ENCODE assay signal across 14 cellular contexts in genomic region chr12:49482095-49483051, GRCh38. TPM values are rescaled to one million over a fixed set of nuclear protein-coding genes. Genes with fewer than 3 reads are reported as not detected.
A peak's percentile ranks its signal among the peaks of the same experiment; 100 is the strongest.
DNase-seq lines count a peak whose midpoint lies in the region; FAIRE-seq and TF ChIP-seq lines count a peak whose summit lies in the region.
"Had no signal": no experiment of that assay in that cellular context is flagged by ENCODE, and none has a peak within 500 bp of the region (broad histone marks: within the 10 kb centered on the region; RNA-seq: fewer than 3 reads in every experiment).

No MANE protein-coding gene starts in this region.

- peaks cover 0 to 2% of the 10 kb centered on the region in 2 experiments for H3K36me3 ChIP-seq in keratinocyte (ENCODE audit: control insufficient read depth in 2 of 2, extremely low read depth in 1 of 2, insufficient read depth in 2 of 2, low read length in 2 of 2)
- H3K36me3 ChIP-seq: thoracic aorta had no signal

- no peak for TF ChIP-seq CTCF in keratinocyte (optimal IDR thresholded peaks at IDR 0.05 in 1 of 3, IDR thresholded peaks at IDR 0.05 in 1 of 3, conservative IDR thresholded peaks at IDR 0.05 in 1 of 3; ENCODE audit: extremely low read depth in 1 of 3, insufficient read depth in 2 of 3, low read length in 3 of 3)

- DNase-seq in DMS79 treated with DMSO at 0.1 percent for 48 hours (lab: John Stamatoyannopoulos, UW): peak; percentile 18
- DNase-seq in RKO (ENCODE audit: low spot score): peak; percentile 39
- DNase-seq in keratinocyte (ENCODE audit: low read depth, low spot score): no peak
- no peak for DNase-seq in T-helper 2 cell
- DNase-seq in activated CD4-positive, CD25-positive, alpha-beta regulatory T cell treated with anti-CD3 and anti-CD28 coated beads, Interleukin-2, amount 50 U/mL, for 72 hours: no peak
- no peak for DNase-seq in effector CD8-positive, alpha-beta T cell (lab: John Stamatoyannopoulos, UW)
- DNase-seq in UCSD-AML1 (lab: John Stamatoyannopoulos, UW; ENCODE audit: unreplicated experiment): no peak
- DNase-seq: CD4-positive, alpha-beta memory T cell; kidney glomerular epithelial cell had no signal

- H3K27me3 ChIP-seq in keratinocyte (ENCODE audit: control insufficient read depth, extremely low read depth, insufficient read depth, low read length): no peaks in the 10 kb centered on the region
- H3K27me3 ChIP-seq: cardiac muscle cell had no signal

- dilution Hi-C loops in keratinocyte (cut with MboI; ENCODE audit: extremely low pct_ligation_motif_present, low sequenced_read_pairs): no loop called here

- H3K9me1 ChIP-seq in keratinocyte (ENCODE audit: control insufficient read depth, extremely low read depth, insufficient read depth, low read length): peaks cover 8% of the 10 kb centered on the region

- peak overlapping the region; percentile 35 for H3K4me2 ChIP-seq in keratinocyte (ENCODE audit: control insufficient read depth, extremely low read depth, insufficient read depth, low read depth, low read length)

- H4K20me1 ChIP-seq in keratinocyte (ENCODE audit: control insufficient read depth, extremely low read depth, insufficient read depth, low read length): no peaks in the 10 kb centered on the region

- peak overlapping the region; percentile 62 for H3K27ac ChIP-seq in keratinocyte (ENCODE audit: control insufficient read depth, insufficient read depth, low read length)
- H3K27ac ChIP-seq: cardiac muscle cell, HL-60, parathyroid adenoma, thoracic aorta had no signal

- peak overlapping the region; percentile 39 for H3K9ac ChIP-seq in keratinocyte (ENCODE audit: control insufficient read depth, extremely low read depth, insufficient read depth, low read length)
- H3K9ac ChIP-seq: parathyroid adenoma had no signal

- TF ChIP-seq EP300 in Ishikawa (IDR thresholded peaks at IDR 0.05; ENCODE audit: borderline replicate concordance): no peak

- no peaks in the 10 kb centered on the region for H3K9me3 ChIP-seq in keratinocyte (ENCODE audit: control insufficient read depth, low read depth, low read length)
- H3K9me3 ChIP-seq: thoracic aorta had no signal

- no peak overlapping the region for H2AFZ ChIP-seq in keratinocyte (ENCODE audit: control insufficient read depth, low read length)
- H2AFZ ChIP-seq: parathyroid adenoma had no signal

- H3K79me2 ChIP-seq in keratinocyte (ENCODE audit: control insufficient read depth, insufficient read depth, low read length): peaks cover 7% of the 10 kb centered on the region
- H3K79me2 ChIP-seq: parathyroid adenoma had no signal

- peaks cover 43% of the 10 kb centered on the region for H3K4me1 ChIP-seq in keratinocyte (ENCODE audit: control insufficient read depth, extremely low read depth, insufficient read depth, low read length)
- H3K4me1 ChIP-seq: parathyroid adenoma had no signal

- TF ChIP-seq RAD21 in Ishikawa (IDR thresholded peaks at IDR 0.05; ENCODE audit: low read depth): no peak

- peak; percentile 65 for FAIRE-seq in keratinocyte (lab: Jason Lieb, UNC)

- H3K4me3 ChIP-seq in keratinocyte (ENCODE audit: control insufficient read depth in 2 of 3, extremely low read depth in 1 of 3, insufficient read depth in 2 of 3, low read depth in 1 of 3, low read length in 3 of 3): no peak overlapping the region
- H3K4me3 ChIP-seq: cardiac muscle cell, thoracic aorta had no signal

TF ChIP-seq in Ishikawa, 13 proteins besides CTCF, POLR2A, EP300 and RAD21:
- TF ChIP-seq NFIC (IDR thresholded peaks at IDR 0.05): no peak
- TF ChIP-seq TEAD4 (IDR thresholded peaks at IDR 0.05): peak; percentile 54; the same call in 1 of the 2 replicates

RNA-seq across cellular contexts. Expression of gene KCNH3, which starts 56.5 kb away (rescaled TPM):
- 0.08 to 0.21 TPM (median 0.16 TPM) in 3 replicates for polyA plus RNA-seq in keratinocyte
- not detected for polyA plus RNA-seq in keratinocyte (2011; ENCODE audit: low read depth)
- 0.06 and 0.23 TPM in 2 replicates for polyA plus RNA-seq in keratinocyte (2011; cell fraction: cytosol; rRNA removed)
- 0.20 and 0.64 TPM in 2 replicates for polyA plus RNA-seq in keratinocyte (2011; cell fraction: nucleus; rRNA removed)
- 0.30 and 0.57 TPM in 2 replicates for polyA plus RNA-seq in keratinocyte (2012; ENCODE audit: low replicate concordance)
- 0.03 to 0.23 TPM (median 0.23 TPM) in 3 replicates for polyA minus RNA-seq in keratinocyte
- polyA minus RNA-seq in keratinocyte (2011; cell fraction: cytosol; rRNA and poly(A)+ RNA removed): not detected
- polyA minus RNA-seq in keratinocyte (2011; cell fraction: nucleus; rRNA and poly(A)+ RNA removed): 0.32 and 0.39 TPM in 2 replicates

Comparison
In these comparisons a context has a peak if more than half of its experiments do, and no peak if none do; other contexts are left out.
1. DNase-seq: peak in DMS79 treated with DMSO at 0.1 percent for 48 hours (single experiment) and RKO (single experiment); none in keratinocyte (single experiment), T-helper 2 cell (0 of 5), activated CD4-positive, CD25-positive, alpha-beta regulatory T cell treated with anti-CD3 and anti-CD28 coated beads, Interleukin-2, amount 50 U/mL, for 72 hours (single experiment), effector CD8-positive, alpha-beta T cell (single experiment) and UCSD-AML1 (single experiment).